8 cellular contexts compared by ENCODE assay signal in the genomic region with DNA sequence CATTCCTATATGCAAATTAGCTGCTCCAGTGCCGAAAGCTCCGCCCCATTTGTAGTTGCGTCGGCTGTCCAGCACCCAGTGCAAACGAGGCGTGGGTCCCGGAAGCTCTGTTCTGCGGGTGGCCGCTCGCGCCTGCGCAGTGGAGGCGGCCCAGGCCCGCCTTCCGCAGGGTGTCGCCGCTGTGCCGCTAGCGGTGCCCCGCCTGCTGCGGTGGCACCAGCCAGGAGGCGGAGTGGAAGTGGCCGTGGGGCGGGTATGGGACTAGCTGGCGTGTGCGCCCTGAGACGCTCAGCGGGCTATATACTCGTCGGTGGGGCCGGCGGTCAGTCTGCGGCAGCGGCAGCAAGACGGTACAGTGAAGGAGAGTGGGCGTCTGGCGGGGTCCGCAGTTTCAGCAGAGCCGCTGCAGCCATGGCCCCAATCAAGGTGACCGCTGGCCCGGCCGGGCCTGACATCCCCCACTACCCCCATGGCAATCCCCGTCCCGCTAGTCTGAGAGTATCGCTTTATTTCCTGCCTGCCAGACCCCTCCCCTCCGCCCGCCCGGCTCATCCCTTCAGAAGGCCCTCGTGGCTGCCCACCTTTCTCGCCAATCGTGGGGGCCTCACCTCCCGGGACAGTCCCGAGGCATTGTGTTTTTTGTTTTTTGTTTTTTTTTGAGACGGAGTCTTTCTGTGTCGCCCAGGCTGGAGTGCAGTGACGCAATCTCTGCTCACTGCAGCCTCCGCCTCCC. TPM values are rescaled to one million over a fixed set of nuclear protein-coding genes. Genes with fewer than 3 reads are reported as not detected.
DNase-seq lines count a peak whose midpoint lies in the region; ATAC-seq and TF ChIP-seq lines count a peak whose summit lies in the region.

A gene (plus strand): TSS at position 161 of the 733 bp plus-strand sequence. CDS start 95 bp downstream, at position 256.

- peaks cover 42% of the 10 kb centered on the region for H3K36me3 Mint-ChIP-seq in activated CD4-positive, alpha-beta T cell treated with anti-CD3 and anti-CD28 coated beads, Interleukin-2, amount 10 ng/mL, durations not matched to agents 24 days and 14 days (ENCODE audit: low read depth)

- peaks cover 22% of the 10 kb centered on the region for H3K4me1 ChIP-seq in colonic mucosa

- ATAC-seq in GM19324 (IDR thresholded peaks at IDR 0.05; ENCODE audit: low FRiP score, unreplicated experiment), result peak; percentile 82
- ATAC-seq in HG03469 (IDR thresholded peaks at IDR 0.05; ENCODE audit: unreplicated experiment), result peak; percentile 45

- peak within 1 kb of the TSS; percentile 97 for H3K27ac Mint-ChIP-seq in activated CD4-positive, alpha-beta T cell treated with anti-CD3 and anti-CD28 coated beads, Interleukin-2, amount 10 ng/mL, durations not matched to agents 24 days and 14 days

- no peaks in the 10 kb centered on the region for H3K27me3 Mint-ChIP-seq in activated CD4-positive, alpha-beta T cell treated with anti-CD3 and anti-CD28 coated beads, Interleukin-2, amount 10 ng/mL, durations not matched to agents 24 days and 14 days

- H3K9ac ChIP-seq in colonic mucosa (ENCODE audit: low read depth in 2 of 2, low read length in 2 of 2), result peak within 1 kb of the TSS; percentile 87 to 97

- peak within 1 kb of the TSS; percentile 99 for H3K27ac ChIP-seq in colonic mucosa
- H3K27ac ChIP-seq in layer of hippocampus (ENCODE audit: low read depth, low read length), result peak within 1 kb of the TSS; percentile 100

- intact Hi-C loops in activated CD4-positive, alpha-beta T cell treated with anti-CD3 and anti-CD28 coated beads, Interleukin-2, amount 10 ng/mL, durations not matched to agents 24 days and 14 days (cut with micrococcal nuclease), result loop anchor here (1.0 kb wide), 6 partner anchors 13 to 49 kb away; a partner anchor contains a TSS
- intact Hi-C loops in colonic mucosa (cut with DNase I), result loop anchor here (5.0 kb wide), 1 partner anchor 39 kb away; a partner anchor contains a TSS

- TF ChIP-seq CTCF in colonic mucosa (IDR thresholded peaks at IDR 0.05), result peak; percentile 24

- no peaks in the 10 kb centered on the region for H3K9me3 ChIP-seq in colonic mucosa

- no peaks in the 10 kb centered on the region for H3K27me3 ChIP-seq in colonic mucosa
- H3K27me3 ChIP-seq in layer of hippocampus (ENCODE audit: control insufficient read depth, insufficient read depth, low read length), result no peaks in the 10 kb centered on the region

- peak within 1 kb of the TSS; percentile 76 for H3K4me3 ChIP-seq in colonic mucosa

- H3K36me3 ChIP-seq in colonic mucosa, result no peaks in the 10 kb centered on the region

- H3K4me1 Mint-ChIP-seq in activated CD4-positive, alpha-beta T cell treated with anti-CD3 and anti-CD28 coated beads, Interleukin-2, amount 10 ng/mL, durations not matched to agents 24 days and 14 days, result peaks cover 32% of the 10 kb centered on the region

- peak within 1 kb of the TSS; percentile 92 for H3K4me3 Mint-ChIP-seq in activated CD4-positive, alpha-beta T cell treated with anti-CD3 and anti-CD28 coated beads, Interleukin-2, amount 10 ng/mL, durations not matched to agents 24 days and 14 days

- H3K9me3 Mint-ChIP-seq in activated CD4-positive, alpha-beta T cell treated with anti-CD3 and anti-CD28 coated beads, Interleukin-2, amount 10 ng/mL, durations not matched to agents 24 days and 14 days, result no peaks in the 10 kb centered on the region

- peak; percentile 68 to 97 (median 94) for DNase-seq in C1 segment of cervical spinal cord (lab: John Stamatoyannopoulos, UW)
- peak; percentile 99 for DNase-seq in NCI-H526 treated with DMSO at 0.1 percent for 48 hours (lab: John Stamatoyannopoulos, UW)
- peak; percentile 99 for DNase-seq in activated CD4-positive, alpha-beta T cell treated with anti-CD3 and anti-CD28 coated beads, Interleukin-2, amount 10 ng/mL, durations not matched to agents 24 days and 14 days
- DNase-seq in colonic mucosa, result peak; percentile 96
- DNase-seq in stimulated activated CD4-positive, alpha-beta T cell treated with anti-CD3 and anti-CD28 coated beads, Interleukin-1b, Interleukin-23, amount 100 ng/mL, for 4 hours (ENCODE audit: low read depth in 2 of 2), result peak; percentile 88 to 89

RNA-seq across cellular contexts. Expression of the gene that starts here (rescaled TPM):
- 98.0 and 104 TPM in 2 replicates for total RNA-seq in activated CD4-positive, alpha-beta T cell treated with anti-CD3 and anti-CD28 coated beads, Interleukin-2, amount 10 ng/mL, durations not matched to agents 24 days and 14 days
- total RNA-seq in colonic mucosa, result 100 to 1,000 TPM; 301 to 425 TPM

Comparison
In these comparisons a context has a peak if more than half of its experiments do, and no peak if none do; other contexts are left out.
1. Peak in every context shown above with its lines: DNase-seq, ATAC-seq, H3K4me3 ChIP-seq and H3K27ac ChIP-seq.